11 cellular contexts compared by ENCODE assay signal in genomic region chr12:57101892-57102695, GRCh38. TPM values are rescaled to one million over a fixed set of nuclear protein-coding genes. Genes with fewer than 3 reads are reported as not detected.
A peak's percentile ranks its signal among the peaks of the same experiment; 100 is the strongest.
DNase-seq lines count a peak whose midpoint lies in the region; ATAC-seq and TF ChIP-seq lines count a peak whose summit lies in the region.
"Had no signal": no experiment of that assay in that cellular context is flagged by ENCODE, and none has a peak within 500 bp of the region (broad histone marks: within the 10 kb centered on the region; RNA-seq: fewer than 3 reads in every experiment).

No MANE protein-coding gene starts in this region.

- CTCF ChIA-PET in Caco-2 (lab: Charles Lee): interaction anchor here (0.6 to 1.8 kb wide), 5 partner anchors 9 to 33 kb away, joined by 3 to 36 read pairs (median 3); partner anchors contain the start of gene STAT6

- H3K4me3 Mint-ChIP-seq in Caco-2 (ENCODE audit: unreplicated experiment): no peak overlapping the region
- H3K4me3 Mint-ChIP-seq in natural killer cell: no peak overlapping the region
- H3K4me3 Mint-ChIP-seq: nephron had no signal

- no peaks in the 10 kb centered on the region for H3K9me3 ChIP-seq in Caco-2

- DNase-seq in Caco-2 (peak; percentile 68 to 76), Kasumi-1 (lab: John Stamatoyannopoulos, UW) (peak; percentile 55 to 59), brain microvascular endothelial cell (no peak), natural killer cell (peak; percentile 34), cortex of kidney (lab: John Stamatoyannopoulos, UW) (no peak), germinal center (ENCODE audit: low spot score) (no peak)
- DNase-seq: activated CD4-positive, CD25-positive, alpha-beta regulatory T cell; NCI-H2107 had no signal

- peaks cover 11% of the 10 kb centered on the region for H3K4me1 ChIP-seq in Caco-2

- H3K36me3 Mint-ChIP-seq in Caco-2 (ENCODE audit: insufficient read depth, unreplicated experiment) (peaks cover 9% of the 10 kb centered on the region), natural killer cell (peaks cover 9% of the 10 kb centered on the region)

- H3K27me3 Mint-ChIP-seq in Caco-2 (ENCODE audit: insufficient read depth, unreplicated experiment) (no peaks in the 10 kb centered on the region), natural killer cell (ENCODE audit: low read depth in 2 of 2) (no peaks in the 10 kb centered on the region)

- intact Hi-C loops in Caco-2 (cut with micrococcal nuclease; ENCODE audit: unreplicated experiment): loop anchor here (1.0 kb wide), 1 partner anchor 9 kb away; the partner anchor contains the start of gene STAT6
- intact Hi-C loops in natural killer cell (cut with micrococcal nuclease): loop anchor here (1.0 kb wide), 1 partner anchor 8 kb away; no protein-coding TSS in a partner anchor

- no TSS peak for BruUV-seq in Caco-2 (replicated peaks; lab: Mats Ljungman, UMichigan)

- H3K27ac ChIP-seq in brain microvascular endothelial cell: no peak overlapping the region

- peak; percentile 62 to 76 (median 76) for ATAC-seq in natural killer cell
- no peak for ATAC-seq in GM21390 (IDR thresholded peaks at IDR 0.05; ENCODE audit: unreplicated experiment)
- ATAC-seq in GM21381 (IDR thresholded peaks at IDR 0.05; ENCODE audit: unreplicated experiment): no peak

- H3K4me1 Mint-ChIP-seq in Caco-2 (ENCODE audit: low read depth, unreplicated experiment): no peaks in the 10 kb centered on the region
- H3K4me1 Mint-ChIP-seq in natural killer cell: peaks cover 24 to 50% of the 10 kb centered on the region in 2 donors

- POLR2A ChIA-PET in Caco-2 (lab: Charles Lee): interaction anchor here (0.6 to 2.3 kb wide), 3 partner anchors 9 to 26 kb away, joined by 3 to 15 read pairs (median 5); partner anchors contain the start of gene STAT6

- H3K36me3 ChIP-seq in Caco-2 (ENCODE audit: control insufficient read depth, insufficient read depth, low read length) (peaks cover 2% of the 10 kb centered on the region; the same call in 1 of the 2 replicates), brain microvascular endothelial cell (replicated peaks) (peaks cover 58% of the 10 kb centered on the region)

- in situ Hi-C loops in brain microvascular endothelial cell (cut with HindIII; ENCODE audit: low pct_ligation_motif_present, low sequenced_read_pairs): no loop called here

- H3K4me3 ChIP-seq in Caco-2 (ENCODE audit: low read depth, low read length) (no peak overlapping the region), brain microvascular endothelial cell (ENCODE audit: low read depth, low read length) (no peak overlapping the region)

- no peaks in the 10 kb centered on the region for H3K9me3 Mint-ChIP-seq in Caco-2 (ENCODE audit: unreplicated experiment)
- no peaks in the 10 kb centered on the region for H3K9me3 Mint-ChIP-seq in natural killer cell
- H3K9me3 Mint-ChIP-seq: nephron had no signal

- TF ChIP-seq CTCF in Caco-2 (IDR thresholded peaks at IDR 0.05; ENCODE audit: insufficient read depth in 1 of 2, low read depth in 1 of 2, low read length in 1 of 2, severe bottlenecking in 1 of 2, unreplicated experiment in 1 of 2) (no peak), brain microvascular endothelial cell (IDR thresholded peaks at IDR 0.05; ENCODE audit: low read depth, low read length, missing control alignments) (peak; percentile 26), natural killer cell (IDR thresholded peaks at IDR 0.05) (no peak)

- H3K27ac Mint-ChIP-seq in Caco-2 (ENCODE audit: unreplicated experiment): peak overlapping the region; percentile 78
- H3K27ac Mint-ChIP-seq in natural killer cell: peak overlapping the region; percentile 80 to 86
- H3K27ac Mint-ChIP-seq: nephron had no signal

- H3K27me3 ChIP-seq in Caco-2 (replicated peaks; ENCODE audit: control insufficient read depth, insufficient read depth, low read length) (no peaks in the 10 kb centered on the region), brain microvascular endothelial cell (replicated peaks) (no peaks in the 10 kb centered on the region)

RNA-seq across cellular contexts. Expression of gene STAT6, which starts 9.1 kb away (rescaled TPM):
- total RNA-seq in Caco-2 (2022): 44.2 and 49.5 TPM in 2 replicates
- 100 to 1,000 TPM; 277 to 340 (median 319) TPM for total RNA-seq in natural killer cell

RNA-seq across cellular contexts. Expression of gene NAB2, which starts 13.2 kb away (rescaled TPM):
- total RNA-seq in Caco-2 (2022) (15.7 and 16.4 TPM in 2 replicates), natural killer cell (1 to 10 TPM; 4.2 to 7.0 (median 5.4) TPM)

RNA-seq across cellular contexts. Expression of gene NEMP1, which starts 23.5 kb away (rescaled TPM):
- total RNA-seq in Caco-2 (2022) (38.3 and 40.1 TPM in 2 replicates), natural killer cell (10 to 100 TPM; 11.1 to 16.7 (median 12.1) TPM)

RNA-seq across cellular contexts. Expression of gene LRP1, which starts 26.2 kb away (rescaled TPM):
- total RNA-seq in Caco-2 (2022) (106 and 111 TPM in 2 replicates), natural killer cell (10 to 100 TPM in 1 of 3 donors, 1 to 10 TPM in 2; 6.7 to 13.1 (median 9.5) TPM)

RNA-seq across cellular contexts. Expression of gene LRP1-AS, which starts 45.3 kb away (rescaled TPM):
- total RNA-seq in Caco-2 (2022): not detected in 2 replicates
- total RNA-seq in natural killer cell: not detected

Comparison
In these comparisons a context has a peak if more than half of its experiments do, and no peak if none do; other contexts are left out.
1. DNase-seq: peak in Caco-2 (2 of 2), Kasumi-1 (2 of 2) and natural killer cell (single experiment); none in brain microvascular endothelial cell (single experiment), cortex of kidney (single experiment) and germinal center (single experiment).
2. ATAC-seq: peak in natural killer cell (3 of 3); none in GM21390 (single experiment) and GM21381 (single experiment).